ENCODE assay signal across 1 cellular context in the genomic region with DNA sequence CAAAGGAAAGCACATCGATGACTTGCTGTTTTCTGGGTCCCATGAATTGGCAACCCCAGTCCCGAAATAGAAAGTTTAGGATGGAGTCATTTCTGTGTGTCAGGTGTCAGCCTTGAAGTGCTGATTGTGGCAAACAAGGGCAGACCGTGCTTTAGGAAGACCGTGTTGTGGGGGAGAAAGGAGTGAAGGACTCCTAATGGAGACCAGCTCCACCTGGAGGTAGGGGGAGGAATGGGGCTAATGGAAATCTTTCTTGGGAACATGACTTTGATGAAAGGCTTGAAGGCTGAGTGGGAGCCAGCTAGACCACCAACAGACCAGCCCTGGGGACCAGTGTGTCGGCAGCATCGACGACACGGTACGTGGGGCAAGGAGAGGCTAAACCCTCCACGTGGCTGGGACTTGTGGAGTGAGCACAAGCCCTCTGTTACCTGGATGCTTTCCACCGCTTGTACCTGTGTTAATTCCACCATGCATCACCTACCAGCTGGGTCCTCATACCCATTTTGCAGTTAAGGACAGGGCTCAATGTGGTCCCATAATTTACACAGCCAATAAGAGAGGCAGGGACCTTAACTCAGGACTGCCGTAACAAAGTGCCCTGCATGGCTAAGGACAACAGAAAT.
TF ChIP-seq lines count a peak whose summit lies in the region.

No MANE protein-coding gene starts in this region.

TF ChIP-seq in HepG2, 621 proteins besides CTCF, POLR2A, EP300 and RAD21 (continued from another document and continues in another):
- TF ChIP-seq E2F5 (CRISPR knock-in tag; conservative IDR thresholded peaks at IDR 0.05), result no peak
- TF ChIP-seq ZNF878 (CRISPR knock-in tag; IDR thresholded peaks at IDR 0.05), result no peak
- TF ChIP-seq RELA (CRISPR knock-in tag; IDR thresholded peaks at IDR 0.05), result no peak
- TF ChIP-seq SNRNP70 (IDR thresholded peaks at IDR 0.05; ENCODE audit: low read depth, low read length), result no peak
- no peak for TF ChIP-seq ZNF850 (CRISPR knock-in tag; conservative IDR thresholded peaks at IDR 0.05)
- TF ChIP-seq, protein P1, sequence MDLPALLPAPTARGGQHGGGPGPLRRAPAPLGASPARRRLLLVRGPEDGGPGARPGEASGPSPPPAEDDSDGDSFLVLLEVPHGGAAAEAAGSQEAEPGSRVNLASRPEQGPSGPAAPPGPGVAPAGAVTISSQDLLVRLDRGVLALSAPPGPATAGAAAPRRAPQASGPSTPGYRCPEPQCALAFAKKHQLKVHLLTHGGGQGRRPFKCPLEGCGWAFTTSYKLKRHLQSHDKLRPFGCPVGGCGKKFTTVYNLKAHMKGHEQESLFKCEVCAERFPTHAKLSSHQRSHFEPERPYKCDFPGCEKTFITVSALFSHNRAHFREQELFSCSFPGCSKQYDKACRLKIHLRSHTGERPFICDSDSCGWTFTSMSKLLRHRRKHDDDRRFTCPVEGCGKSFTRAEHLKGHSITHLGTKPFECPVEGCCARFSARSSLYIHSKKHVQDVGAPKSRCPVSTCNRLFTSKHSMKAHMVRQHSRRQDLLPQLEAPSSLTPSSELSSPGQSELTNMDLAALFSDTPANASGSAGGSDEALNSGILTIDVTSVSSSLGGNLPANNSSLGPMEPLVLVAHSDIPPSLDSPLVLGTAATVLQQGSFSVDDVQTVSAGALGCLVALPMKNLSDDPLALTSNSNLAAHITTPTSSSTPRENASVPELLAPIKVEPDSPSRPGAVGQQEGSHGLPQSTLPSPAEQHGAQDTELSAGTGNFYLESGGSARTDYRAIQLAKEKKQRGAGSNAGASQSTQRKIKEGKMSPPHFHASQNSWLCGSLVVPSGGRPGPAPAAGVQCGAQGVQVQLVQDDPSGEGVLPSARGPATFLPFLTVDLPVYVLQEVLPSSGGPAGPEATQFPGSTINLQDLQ (CRISPR knock-in tag; IDR thresholded peaks at IDR 0.05), result no peak
- TF ChIP-seq THYN1 (CRISPR knock-in tag; IDR thresholded peaks at IDR 0.05; ENCODE audit: borderline replicate concordance, low read depth), result no peak
- TF ChIP-seq ATM (IDR thresholded peaks at IDR 0.05; ENCODE audit: borderline replicate concordance), result no peak
- TF ChIP-seq SP4 (CRISPR knock-in tag; IDR thresholded peaks at IDR 0.05), result no peak
- 0 out of 2 replicates have a peak, but pooled peaks have one; percentile 22 for TF ChIP-seq SALL2 (CRISPR knock-in tag; IDR thresholded peaks at IDR 0.05)
- TF ChIP-seq ZNF567 (CRISPR knock-in tag; IDR thresholded peaks at IDR 0.05; ENCODE audit: borderline replicate concordance), result no peak; the same call in 1 of the 2 replicates
- peak; percentile 63 for TF ChIP-seq IRF2 (CRISPR knock-in tag; IDR thresholded peaks at IDR 0.05)
- no peak for TF ChIP-seq ZNF724P (CRISPR knock-in tag; IDR thresholded peaks at IDR 0.05; ENCODE audit: borderline replicate concordance)
- TF ChIP-seq, protein P2, sequence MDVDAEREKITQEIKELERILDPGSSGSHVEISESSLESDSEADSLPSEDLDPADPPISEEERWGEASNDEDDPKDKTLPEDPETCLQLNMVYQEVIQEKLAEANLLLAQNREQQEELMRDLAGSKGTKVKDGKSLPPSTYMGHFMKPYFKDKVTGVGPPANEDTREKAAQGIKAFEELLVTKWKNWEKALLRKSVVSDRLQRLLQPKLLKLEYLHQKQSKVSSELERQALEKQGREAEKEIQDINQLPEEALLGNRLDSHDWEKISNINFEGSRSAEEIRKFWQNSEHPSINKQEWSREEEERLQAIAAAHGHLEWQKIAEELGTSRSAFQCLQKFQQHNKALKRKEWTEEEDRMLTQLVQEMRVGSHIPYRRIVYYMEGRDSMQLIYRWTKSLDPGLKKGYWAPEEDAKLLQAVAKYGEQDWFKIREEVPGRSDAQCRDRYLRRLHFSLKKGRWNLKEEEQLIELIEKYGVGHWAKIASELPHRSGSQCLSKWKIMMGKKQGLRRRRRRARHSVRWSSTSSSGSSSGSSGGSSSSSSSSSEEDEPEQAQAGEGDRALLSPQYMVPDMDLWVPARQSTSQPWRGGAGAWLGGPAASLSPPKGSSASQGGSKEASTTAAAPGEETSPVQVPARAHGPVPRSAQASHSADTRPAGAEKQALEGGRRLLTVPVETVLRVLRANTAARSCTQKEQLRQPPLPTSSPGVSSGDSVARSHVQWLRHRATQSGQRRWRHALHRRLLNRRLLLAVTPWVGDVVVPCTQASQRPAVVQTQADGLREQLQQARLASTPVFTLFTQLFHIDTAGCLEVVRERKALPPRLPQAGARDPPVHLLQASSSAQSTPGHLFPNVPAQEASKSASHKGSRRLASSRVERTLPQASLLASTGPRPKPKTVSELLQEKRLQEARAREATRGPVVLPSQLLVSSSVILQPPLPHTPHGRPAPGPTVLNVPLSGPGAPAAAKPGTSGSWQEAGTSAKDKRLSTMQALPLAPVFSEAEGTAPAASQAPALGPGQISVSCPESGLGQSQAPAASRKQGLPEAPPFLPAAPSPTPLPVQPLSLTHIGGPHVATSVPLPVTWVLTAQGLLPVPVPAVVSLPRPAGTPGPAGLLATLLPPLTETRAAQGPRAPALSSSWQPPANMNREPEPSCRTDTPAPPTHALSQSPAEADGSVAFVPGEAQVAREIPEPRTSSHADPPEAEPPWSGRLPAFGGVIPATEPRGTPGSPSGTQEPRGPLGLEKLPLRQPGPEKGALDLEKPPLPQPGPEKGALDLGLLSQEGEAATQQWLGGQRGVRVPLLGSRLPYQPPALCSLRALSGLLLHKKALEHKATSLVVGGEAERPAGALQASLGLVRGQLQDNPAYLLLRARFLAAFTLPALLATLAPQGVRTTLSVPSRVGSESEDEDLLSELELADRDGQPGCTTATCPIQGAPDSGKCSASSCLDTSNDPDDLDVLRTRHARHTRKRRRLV (CRISPR knock-in tag; IDR thresholded peaks at IDR 0.05), result no peak
- 0 out of 2 replicates have a peak, but pooled peaks have one; percentile 26 for TF ChIP-seq ZNF205 (CRISPR knock-in tag; IDR thresholded peaks at IDR 0.05)
- 0 out of 2 replicates have a peak, but pooled peaks have one; percentile 36 for TF ChIP-seq PRDM10 (CRISPR knock-in tag; IDR thresholded peaks at IDR 0.05; ENCODE audit: low read depth)
- TF ChIP-seq DR1 (CRISPR knock-in tag; IDR thresholded peaks at IDR 0.05), result 0 out of 2 replicates have a peak, but pooled peaks have one; percentile 33
- TF ChIP-seq CHD2 (IDR thresholded peaks at IDR 0.05; ENCODE audit: low read depth, low read length), result no peak
- TF ChIP-seq ZIK1 (CRISPR knock-in tag; IDR thresholded peaks at IDR 0.05; ENCODE audit: borderline replicate concordance, low read depth), result no peak
- TF ChIP-seq HMGA1 (CRISPR knock-in tag; conservative IDR thresholded peaks at IDR 0.05), result no peak
- TF ChIP-seq CBFB (CRISPR knock-in tag; IDR thresholded peaks at IDR 0.05), result no peak
- TF ChIP-seq USF2 (IDR thresholded peaks at IDR 0.05; ENCODE audit: low read depth, low read length), result no peak
- TF ChIP-seq USF2 (CRISPR knock-in tag; IDR thresholded peaks at IDR 0.05; ENCODE audit: borderline replicate concordance), result no peak
- TF ChIP-seq ZNF138 (CRISPR knock-in tag; IDR thresholded peaks at IDR 0.05; ENCODE audit: low read depth), result no peak
- peak; percentile 51; the same call in 1 of the 2 replicates for TF ChIP-seq ZC3H4 (CRISPR knock-in tag; IDR thresholded peaks at IDR 0.05; ENCODE audit: borderline replicate concordance)
- no peak for TF ChIP-seq REXO4 (CRISPR knock-in tag; IDR thresholded peaks at IDR 0.05; ENCODE audit: borderline replicate concordance)
- no peak for TF ChIP-seq TOE1 (CRISPR knock-in tag; IDR thresholded peaks at IDR 0.05)
- no peak for TF ChIP-seq MAFK (conservative IDR thresholded peaks at IDR 0.05 in 1 of 2, IDR thresholded peaks at IDR 0.05 in 1 of 2; ENCODE audit: low read length in 2 of 2)
- TF ChIP-seq, protein P3, sequence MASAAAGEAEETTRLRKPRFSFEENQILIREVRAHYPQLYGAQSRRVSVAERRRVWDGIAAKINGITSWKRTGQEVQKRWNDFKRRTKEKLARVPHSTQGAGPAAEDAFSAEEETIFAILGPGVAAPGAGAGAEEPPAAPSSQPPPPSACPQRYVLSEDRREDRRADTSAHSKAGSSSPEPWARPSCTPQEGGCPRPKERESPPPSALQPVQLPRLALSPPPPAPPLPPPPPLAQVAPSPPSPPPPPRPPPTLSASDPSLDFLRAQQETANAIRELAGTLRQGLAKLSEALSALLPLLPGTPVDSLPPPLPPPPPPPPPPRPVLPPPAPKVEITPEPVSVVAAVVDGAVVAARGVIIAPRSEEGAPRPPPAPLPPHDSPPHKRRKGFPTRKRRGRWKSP (CRISPR knock-in tag; IDR thresholded peaks at IDR 0.05), result no peak
- TF ChIP-seq ZFYVE20 (CRISPR knock-in tag; IDR thresholded peaks at IDR 0.05; ENCODE audit: borderline replicate concordance, low read depth), result no peak
- peak; percentile 59; the same call in 1 of the 2 replicates for TF ChIP-seq SSRP1 (CRISPR knock-in tag; IDR thresholded peaks at IDR 0.05)
- no peak for TF ChIP-seq CBX1 (IDR thresholded peaks at IDR 0.05; ENCODE audit: low read depth)
